ENCODE assay signal across 1 cellular context in the genomic region with DNA sequence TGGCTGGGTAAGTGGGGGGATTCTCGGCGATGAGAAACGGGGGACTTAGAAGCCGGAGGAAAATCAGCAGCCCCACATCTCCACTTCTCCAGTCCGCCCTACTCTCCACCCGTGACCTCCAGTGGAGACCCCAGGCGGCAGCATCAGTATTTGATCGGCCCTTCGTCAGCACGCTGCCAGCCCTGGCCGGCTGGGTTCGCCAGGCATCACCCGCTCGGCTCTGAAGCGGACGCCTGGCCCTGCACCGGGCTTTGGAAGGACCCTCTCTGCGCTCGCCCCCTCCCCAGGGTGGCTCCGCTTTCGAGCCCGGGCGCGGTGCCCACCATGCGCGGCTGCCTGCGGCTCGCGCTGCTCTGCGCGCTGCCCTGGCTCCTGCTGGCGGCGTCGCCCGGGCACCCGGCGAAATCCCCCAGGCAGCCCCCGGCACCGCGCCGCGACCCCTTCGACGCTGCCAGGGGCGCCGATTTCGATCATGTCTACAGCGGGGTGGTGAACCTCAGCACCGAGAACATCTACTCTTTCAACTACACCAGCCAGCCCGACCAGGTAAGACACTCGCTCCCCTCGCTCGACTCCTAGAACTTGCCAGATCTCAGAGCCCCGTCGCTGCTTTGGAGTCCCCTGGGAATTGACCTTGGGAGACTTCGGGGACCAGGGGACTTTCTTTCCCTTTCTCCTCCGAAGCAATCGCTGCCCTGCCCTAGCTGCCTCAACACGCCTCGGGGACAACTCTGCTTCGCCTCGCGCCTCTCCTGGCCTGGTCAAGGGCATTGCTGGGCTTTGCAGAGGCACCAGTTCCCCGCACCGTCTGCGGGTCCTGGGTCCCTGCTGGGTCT.
A peak's percentile ranks its signal among the peaks of the same experiment; 100 is the strongest.
TF ChIP-seq lines count a peak whose summit lies in the region.

No MANE protein-coding gene starts in this region.

TF ChIP-seq in GM12878, 131 proteins besides CTCF, POLR2A, EP300 and RAD21:
- TF ChIP-seq SUZ12 (IDR thresholded peaks at IDR 0.05; ENCODE audit: unreplicated experiment): no peak
- TF ChIP-seq IKZF1 (conservative IDR thresholded peaks at IDR 0.05): peak; percentile 20
- TF ChIP-seq SMARCA5 (IDR thresholded peaks at IDR 0.05): peak; percentile 40; the same call in 1 of the 2 replicates
- 0 out of 3 replicates have a peak, but pooled peaks of 1 of the 2 experiments have one; percentile 2 for TF ChIP-seq EGR1 (IDR thresholded peaks at IDR 0.05; ENCODE audit: borderline replicate concordance in 1 of 2, low read depth in 2 of 2, low read length in 2 of 2)
- no peak for TF ChIP-seq JUNB (IDR thresholded peaks at IDR 0.05)
- TF ChIP-seq DPF2 (IDR thresholded peaks at IDR 0.05): peak; percentile 50; the same call in 1 of the 2 replicates
- TF ChIP-seq PML (IDR thresholded peaks at IDR 0.05; ENCODE audit: low read length): no peak
- TF ChIP-seq SP1 (IDR thresholded peaks at IDR 0.05; ENCODE audit: low read depth, low read length): no peak
- peak; percentile 75 for TF ChIP-seq NR2F1 (conservative IDR thresholded peaks at IDR 0.05)
- TF ChIP-seq EED (IDR thresholded peaks at IDR 0.05; ENCODE audit: low read depth): no peak
- 0 out of 2 replicates have a peak, but pooled peaks have one; percentile 13 for TF ChIP-seq CREM (IDR thresholded peaks at IDR 0.05; ENCODE audit: low read depth)
- TF ChIP-seq, protein P1, sequence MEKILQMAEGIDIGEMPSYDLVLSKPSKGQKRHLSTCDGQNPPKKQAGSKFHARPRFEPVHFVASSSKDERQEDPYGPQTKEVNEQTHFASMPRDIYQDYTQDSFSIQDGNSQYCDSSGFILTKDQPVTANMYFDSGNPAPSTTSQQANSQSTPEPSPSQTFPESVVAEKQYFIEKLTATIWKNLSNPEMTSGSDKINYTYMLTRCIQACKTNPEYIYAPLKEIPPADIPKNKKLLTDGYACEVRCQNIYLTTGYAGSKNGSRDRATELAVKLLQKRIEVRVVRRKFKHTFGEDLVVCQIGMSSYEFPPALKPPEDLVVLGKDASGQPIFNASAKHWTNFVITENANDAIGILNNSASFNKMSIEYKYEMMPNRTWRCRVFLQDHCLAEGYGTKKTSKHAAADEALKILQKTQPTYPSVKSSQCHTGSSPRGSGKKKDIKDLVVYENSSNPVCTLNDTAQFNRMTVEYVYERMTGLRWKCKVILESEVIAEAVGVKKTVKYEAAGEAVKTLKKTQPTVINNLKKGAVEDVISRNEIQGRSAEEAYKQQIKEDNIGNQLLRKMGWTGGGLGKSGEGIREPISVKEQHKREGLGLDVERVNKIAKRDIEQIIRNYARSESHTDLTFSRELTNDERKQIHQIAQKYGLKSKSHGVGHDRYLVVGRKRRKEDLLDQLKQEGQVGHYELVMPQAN (conservative IDR thresholded peaks at IDR 0.05): peak; percentile 69; the same call in 1 of the 2 replicates
- TF ChIP-seq SIN3A (IDR thresholded peaks at IDR 0.05; ENCODE audit: low read depth, low read length): no peak
- no peak for TF ChIP-seq FOS (IDR thresholded peaks at IDR 0.05; ENCODE audit: borderline replicate concordance, extremely low read depth, insufficient read length)
- TF ChIP-seq MTA3 (IDR thresholded peaks at IDR 0.05; ENCODE audit: borderline replicate concordance, low read length): peak; percentile 2; the same call in 1 of the 2 replicates
- no peak for TF ChIP-seq RB1 (IDR thresholded peaks at IDR 0.05; ENCODE audit: borderline replicate concordance)
- peak; percentile 49 for TF ChIP-seq NBN (IDR thresholded peaks at IDR 0.05)
- 0 out of 2 replicates have a peak, but pooled peaks have one; percentile 28 for TF ChIP-seq YY1 (IDR thresholded peaks at IDR 0.05; ENCODE audit: low read depth, low read length)
- TF ChIP-seq IKZF2 (IDR thresholded peaks at IDR 0.05): no peak; a peak in 1 of 4 replicates
- no peak for TF ChIP-seq BCL11A (IDR thresholded peaks at IDR 0.05; ENCODE audit: low read depth, low read length)
- 0 out of 2 replicates have a peak, but pooled peaks have one; percentile 6 for TF ChIP-seq CREB1 (IDR thresholded peaks at IDR 0.05; ENCODE audit: low read depth)
- TF ChIP-seq RELA (IDR thresholded peaks at IDR 0.05; ENCODE audit: borderline replicate concordance, partially characterized antibody): peak; percentile 8
- peak; percentile 42 for TF ChIP-seq LARP7 (IDR thresholded peaks at IDR 0.05)
- peak; percentile 98 for TF ChIP-seq MEF2B (IDR thresholded peaks at IDR 0.05; ENCODE audit: partially characterized antibody, poor library complexity, severe bottlenecking)
- no peak for TF ChIP-seq NR2C2 (IDR thresholded peaks at IDR 0.05; ENCODE audit: borderline replicate concordance, control insufficient read depth, insufficient read length, low read depth)
- no peak for TF ChIP-seq HDAC2 (IDR thresholded peaks at IDR 0.05)
- TF ChIP-seq, protein P2, sequence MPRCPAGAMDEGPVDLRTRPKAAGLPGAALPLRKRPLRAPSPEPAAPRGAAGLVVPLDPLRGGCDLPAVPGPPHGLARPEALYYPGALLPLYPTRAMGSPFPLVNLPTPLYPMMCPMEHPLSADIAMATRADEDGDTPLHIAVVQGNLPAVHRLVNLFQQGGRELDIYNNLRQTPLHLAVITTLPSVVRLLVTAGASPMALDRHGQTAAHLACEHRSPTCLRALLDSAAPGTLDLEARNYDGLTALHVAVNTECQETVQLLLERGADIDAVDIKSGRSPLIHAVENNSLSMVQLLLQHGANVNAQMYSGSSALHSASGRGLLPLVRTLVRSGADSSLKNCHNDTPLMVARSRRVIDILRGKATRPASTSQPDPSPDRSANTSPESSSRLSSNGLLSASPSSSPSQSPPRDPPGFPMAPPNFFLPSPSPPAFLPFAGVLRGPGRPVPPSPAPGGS (IDR thresholded peaks at IDR 0.05; ENCODE audit: borderline replicate concordance, insufficient read depth, low read depth, low read length, poor library complexity, severe bottlenecking): no peak
- TF ChIP-seq STAT3 (IDR thresholded peaks at IDR 0.05; ENCODE audit: low read depth, low read length): no peak
- peak in 1 of 2 experiments; percentile 30; a peak in 1 of 4 replicates for TF ChIP-seq BHLHE40 (IDR thresholded peaks at IDR 0.05; ENCODE audit: borderline replicate concordance in 1 of 2, low read depth in 2 of 2, low read length in 1 of 2)
- no peak for TF ChIP-seq PAX5 (IDR thresholded peaks at IDR 0.05; ENCODE audit: borderline replicate concordance, low read depth, low read length)
- peak; percentile 39; the same call in 1 of the 2 replicates for TF ChIP-seq BACH1 (IDR thresholded peaks at IDR 0.05; ENCODE audit: borderline replicate concordance)
